14 cellular contexts compared by ENCODE assay signal in the genomic region with DNA sequence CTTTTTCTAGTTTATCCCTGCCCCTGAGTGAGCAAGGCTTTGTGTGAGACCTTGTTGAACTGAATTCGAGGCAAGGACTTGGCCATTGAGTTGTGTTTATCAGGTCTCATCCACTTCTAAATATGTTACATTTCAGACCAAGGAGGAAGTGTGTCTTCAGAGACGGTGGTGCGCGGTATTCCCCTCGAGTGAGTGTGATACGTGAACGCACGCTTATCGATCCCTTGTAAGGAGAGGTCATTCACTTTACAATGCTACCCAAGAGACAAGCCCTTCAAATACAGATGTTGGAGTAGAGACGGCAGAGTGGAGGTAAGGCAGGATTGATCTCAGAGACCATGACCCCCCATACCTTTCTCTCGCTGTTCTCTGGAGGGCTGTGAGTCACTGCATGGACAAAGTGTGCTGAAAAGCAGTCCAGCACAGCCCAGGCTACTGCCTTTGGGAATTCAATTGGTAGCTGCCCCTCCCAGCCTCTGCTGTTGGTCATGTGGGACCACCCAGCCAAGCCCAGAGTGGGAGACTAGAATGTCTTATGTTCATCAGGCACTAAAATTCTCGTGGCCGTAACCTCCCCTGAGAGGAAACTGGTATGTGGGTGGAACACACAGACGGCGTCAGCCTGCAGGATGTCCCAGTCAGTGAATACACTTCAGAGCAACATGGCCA. TPM values are rescaled to one million over a fixed set of nuclear protein-coding genes. Genes with fewer than 3 reads are reported as not detected.
DNase-seq lines count a peak whose midpoint lies in the region; ATAC-seq lines count a peak whose summit lies in the region.
"Had no signal": no experiment of that assay in that cellular context is flagged by ENCODE, and none has a peak within 500 bp of the region (broad histone marks: within the 10 kb centered on the region; RNA-seq: fewer than 3 reads in every experiment).

No MANE protein-coding gene starts in this region.

- H3K36me3 Mint-ChIP-seq in stimulated activated naive CD8-positive, alpha-beta T cell treated with anti-CD3 and anti-CD28 coated beads, Interleukin-15, Interleukin-2, amounts not matched to agents 100 ng/mL and 50 ng/mL, for 24 hours (ENCODE audit: low read depth) = no peaks in the 10 kb centered on the region
- H3K36me3 Mint-ChIP-seq in stimulated activated naive B cell treated with anti-CD40 and anti-IgM and Interleukin-4, amounts not matched to agents 10 μg/mL and 1 μg/mL and 100 μg/mL, for 72 hours = peaks cover 1 to 3% of the 10 kb centered on the region in 2 donors

- H3K4me1 Mint-ChIP-seq in stimulated activated naive CD8-positive, alpha-beta T cell treated with anti-CD3 and anti-CD28 coated beads, Interleukin-15, Interleukin-2, amounts not matched to agents 100 ng/mL and 50 ng/mL, for 24 hours (ENCODE audit: low read depth) = peaks cover 4% of the 10 kb centered on the region
- no peaks in the 10 kb centered on the region for H3K4me1 Mint-ChIP-seq in stimulated activated naive CD8-positive, alpha-beta T cell treated with anti-CD3 and anti-CD28 coated beads, Interleukin-15, amount 100 ng/mL, for 72 hours
- H3K4me1 Mint-ChIP-seq in stimulated activated naive B cell treated with anti-CD40 and anti-IgM and Interleukin-4, amounts not matched to agents 10 μg/mL and 1 μg/mL and 100 μg/mL, for 72 hours = peaks cover 12 to 41% of the 10 kb centered on the region in 2 donors

- no peak for DNase-seq in stimulated activated naive CD8-positive, alpha-beta T cell treated with anti-CD3 and anti-CD28 coated beads, Interleukin-15, amount 100 ng/mL, for 72 hours
- DNase-seq in stimulated activated naive B cell treated with anti-CD40 and anti-IgM and Interleukin-4, amounts not matched to agents 10 μg/mL and 1 μg/mL and 100 μg/mL, for 72 hours = peak; percentile 59
- DNase-seq in activated CD4-positive, alpha-beta T cell treated with anti-CD3 and anti-CD28 coated beads, Interleukin-2, amount 50 U/mL, for 48 hours = no peak
- DNase-seq in A172 (ENCODE audit: low spot score) (no peak), SIG-M5 (lab: John Stamatoyannopoulos, UW) (no peak)
- DNase-seq: GF-D8; left lung; NCI-H1105; NK-92 treated with Interleukin-12 subunit alpha and Interleukin-12 subunit beta, amount 100 ng/mL, for 24 hours; posterior cingulate gyrus had no signal

- no peak overlapping the region for H3K4me3 Mint-ChIP-seq in stimulated activated naive CD8-positive, alpha-beta T cell treated with anti-CD3 and anti-CD28 coated beads, Interleukin-15, Interleukin-2, amounts not matched to agents 100 ng/mL and 50 ng/mL, for 24 hours
- no peak overlapping the region for H3K4me3 Mint-ChIP-seq in stimulated activated naive CD8-positive, alpha-beta T cell treated with anti-CD3 and anti-CD28 coated beads, Interleukin-15, amount 100 ng/mL, for 72 hours
- H3K4me3 Mint-ChIP-seq in stimulated activated naive B cell treated with anti-CD40 and anti-IgM and Interleukin-4, amounts not matched to agents 10 μg/mL and 1 μg/mL and 100 μg/mL, for 72 hours = peak overlapping the region; percentile 72 to 74

- no peaks in the 10 kb centered on the region for H3K9me3 Mint-ChIP-seq in stimulated activated naive CD8-positive, alpha-beta T cell treated with anti-CD3 and anti-CD28 coated beads, Interleukin-15, Interleukin-2, amounts not matched to agents 100 ng/mL and 50 ng/mL, for 24 hours
- H3K9me3 Mint-ChIP-seq in stimulated activated naive CD8-positive, alpha-beta T cell treated with anti-CD3 and anti-CD28 coated beads, Interleukin-15, amount 100 ng/mL, for 72 hours = no peaks in the 10 kb centered on the region
- H3K9me3 Mint-ChIP-seq in stimulated activated naive B cell treated with anti-CD40 and anti-IgM and Interleukin-4, amounts not matched to agents 10 μg/mL and 1 μg/mL and 100 μg/mL, for 72 hours = no peaks in the 10 kb centered on the region

- no peak for ATAC-seq in stimulated activated naive CD8-positive, alpha-beta T cell treated with anti-CD3 and anti-CD28 coated beads, Interleukin-15, amount 100 ng/mL, for 72 hours
- ATAC-seq in HG02610 (IDR thresholded peaks at IDR 0.05; ENCODE audit: unreplicated experiment) (peak; percentile 61), HG03460 (IDR thresholded peaks at IDR 0.05; ENCODE audit: unreplicated experiment) (peak; percentile 66)
- peak; percentile 88 to 89 for ATAC-seq in stimulated activated naive B cell treated with anti-CD40 and anti-IgM and Interleukin-4, amounts not matched to agents 10 μg/mL and 1 μg/mL and 100 μg/mL, for 72 hours (replicated peaks)
- ATAC-seq: left lung had no signal

- peaks cover 7% of the 10 kb centered on the region for H3K27me3 Mint-ChIP-seq in stimulated activated naive CD8-positive, alpha-beta T cell treated with anti-CD3 and anti-CD28 coated beads, Interleukin-15, Interleukin-2, amounts not matched to agents 100 ng/mL and 50 ng/mL, for 24 hours
- peaks cover 9% of the 10 kb centered on the region for H3K27me3 Mint-ChIP-seq in stimulated activated naive CD8-positive, alpha-beta T cell treated with anti-CD3 and anti-CD28 coated beads, Interleukin-15, amount 100 ng/mL, for 72 hours
- no peaks in the 10 kb centered on the region for H3K27me3 Mint-ChIP-seq in stimulated activated naive B cell treated with anti-CD40 and anti-IgM and Interleukin-4, amounts not matched to agents 10 μg/mL and 1 μg/mL and 100 μg/mL, for 72 hours

- peak overlapping the region; percentile 26 for H3K27ac Mint-ChIP-seq in stimulated activated naive CD8-positive, alpha-beta T cell treated with anti-CD3 and anti-CD28 coated beads, Interleukin-15, Interleukin-2, amounts not matched to agents 100 ng/mL and 50 ng/mL, for 24 hours
- no peak overlapping the region for H3K27ac Mint-ChIP-seq in stimulated activated naive CD8-positive, alpha-beta T cell treated with anti-CD3 and anti-CD28 coated beads, Interleukin-15, amount 100 ng/mL, for 72 hours
- peak overlapping the region; percentile 95 for H3K27ac Mint-ChIP-seq in stimulated activated naive B cell treated with anti-CD40 and anti-IgM and Interleukin-4, amounts not matched to agents 10 μg/mL and 1 μg/mL and 100 μg/mL, for 72 hours

RNA-seq across cellular contexts. Expression of gene MTARC1, which starts 16.3 kb away (rescaled TPM):
- not detected in 2 replicates for total RNA-seq in A172 (2014; rRNA removed; shearing (Covaris generic))
- total RNA-seq: T-helper 2 cell treated with Interferon-gamma antibody and Interleukin-4, amounts not matched to agents 100 ng/mL and 5 ng/mL, for 36 hours had no signal

RNA-seq across cellular contexts. Expression of gene MTARC2, which starts 22.3 kb away (rescaled TPM):
- total RNA-seq in A172 (2014; rRNA removed; shearing (Covaris generic)) = 0.55 and 0.89 TPM in 2 replicates
- total RNA-seq: T-helper 2 cell treated with Interferon-gamma antibody and Interleukin-4, amounts not matched to agents 100 ng/mL and 5 ng/mL, for 36 hours had no signal

Comparison
In these comparisons a context has a peak if more than half of its experiments do, and no peak if none do; other contexts are left out.
1. H3K27ac Mint-ChIP-seq: peak in stimulated activated naive CD8-positive, alpha-beta T cell treated with anti-CD3 and anti-CD28 coated beads, Interleukin-15, Interleukin-2, amounts not matched to agents 100 ng/mL and 50 ng/mL, for 24 hours (single experiment) and stimulated activated naive B cell treated with anti-CD40 and anti-IgM and Interleukin-4, amounts not matched to agents 10 μg/mL and 1 μg/mL and 100 μg/mL, for 72 hours (single experiment); none in stimulated activated naive CD8-positive, alpha-beta T cell treated with anti-CD3 and anti-CD28 coated beads, Interleukin-15, amount 100 ng/mL, for 72 hours (0 of 2).
2. H3K4me3 Mint-ChIP-seq: peak in stimulated activated naive B cell treated with anti-CD40 and anti-IgM and Interleukin-4, amounts not matched to agents 10 μg/mL and 1 μg/mL and 100 μg/mL, for 72 hours (2 of 2); none in stimulated activated naive CD8-positive, alpha-beta T cell treated with anti-CD3 and anti-CD28 coated beads, Interleukin-15, Interleukin-2, amounts not matched to agents 100 ng/mL and 50 ng/mL, for 24 hours (single experiment) and stimulated activated naive CD8-positive, alpha-beta T cell treated with anti-CD3 and anti-CD28 coated beads, Interleukin-15, amount 100 ng/mL, for 72 hours (0 of 2).